In genomic region chr2:84963692-84964405, GRCh38 we compare ENCODE assay signal across 1 cellular context.
A peak's percentile ranks its signal among the peaks of the same experiment; 100 is the strongest.
TF ChIP-seq lines count a peak whose summit lies in the region.

No MANE protein-coding gene starts in this region.

TF ChIP-seq in HepG2, 621 proteins besides CTCF, POLR2A, EP300 and RAD21 (continued from another document and continues in another):
- TF ChIP-seq TFDP1 (CRISPR knock-in tag; IDR thresholded peaks at IDR 0.05; ENCODE audit: borderline replicate concordance) (peak; percentile 85; the same call in 1 of the 2 replicates), HNF4G (IDR thresholded peaks at IDR 0.05; ENCODE audit: borderline replicate concordance, low read depth, low read length) (peak; percentile 82), HNF4G (CRISPR knock-in tag; IDR thresholded peaks at IDR 0.05; ENCODE audit: borderline replicate concordance, low read depth) (peak; percentile 87), NFATC3 (CRISPR knock-in tag; IDR thresholded peaks at IDR 0.05) (no peak), HDAC6 (IDR thresholded peaks at IDR 0.05; ENCODE audit: low read depth, low read length) (no peak), ZBTB40 (IDR thresholded peaks at IDR 0.05) (no peak; the same call in 1 of the 2 replicates), ZBTB40 (CRISPR knock-in tag; IDR thresholded peaks at IDR 0.05) (no peak; the same call in 1 of the 2 replicates), SP4 (CRISPR knock-in tag; IDR thresholded peaks at IDR 0.05) (peak; percentile 65; the same call in 1 of the 2 replicates), DR1 (CRISPR knock-in tag; IDR thresholded peaks at IDR 0.05) (no peak), ELF3 (CRISPR knock-in tag; IDR thresholded peaks at IDR 0.05) (peak; percentile 96), ZFP62 (CRISPR knock-in tag; IDR thresholded peaks at IDR 0.05) (no peak), ZNF549 (CRISPR knock-in tag; IDR thresholded peaks at IDR 0.05) (no peak), NONO (IDR thresholded peaks at IDR 0.05) (no peak), NONO (CRISPR knock-in tag; conservative IDR thresholded peaks at IDR 0.05) (peak; percentile 58; the same call in 1 of the 2 replicates), RBM22 (optimal IDR thresholded peaks at IDR 0.05; ENCODE audit: low read length) (peak; percentile 61), ZNF367 (CRISPR knock-in tag; IDR thresholded peaks at IDR 0.05; ENCODE audit: borderline replicate concordance) (no peak), GRHL1 (CRISPR knock-in tag; conservative IDR thresholded peaks at IDR 0.05) (no peak), GTF3A (CRISPR knock-in tag; conservative IDR thresholded peaks at IDR 0.05) (no peak), HMGXB3 (CRISPR knock-in tag; IDR thresholded peaks at IDR 0.05; ENCODE audit: borderline replicate concordance) (0 out of 2 replicates have a peak, but pooled peaks have one; percentile 66), ZNF546 (CRISPR knock-in tag; conservative IDR thresholded peaks at IDR 0.05) (no peak), ZNF235 (CRISPR knock-in tag; IDR thresholded peaks at IDR 0.05; ENCODE audit: borderline replicate concordance) (0 out of 2 replicates have a peak, but pooled peaks have one; percentile 48), SIX1 (CRISPR knock-in tag; IDR thresholded peaks at IDR 0.05; ENCODE audit: borderline replicate concordance) (no peak; the same call in 1 of the 2 replicates), RNF2 (conservative IDR thresholded peaks at IDR 0.05; ENCODE audit: low read depth) (no peak), ZNF329 (CRISPR knock-in tag; IDR thresholded peaks at IDR 0.05; ENCODE audit: low read depth) (no peak), ZNF773 (CRISPR knock-in tag; IDR thresholded peaks at IDR 0.05; ENCODE audit: borderline replicate concordance) (no peak), ELF1 (CRISPR knock-in tag; IDR thresholded peaks at IDR 0.05) (peak; percentile 71), BHLHE40 (IDR thresholded peaks at IDR 0.05; ENCODE audit: low read length) (peak; percentile 97), RBFOX2 (IDR thresholded peaks at IDR 0.05; ENCODE audit: low read depth, low read length) (0 out of 2 replicates have a peak, but pooled peaks have one; percentile 32), POGK (CRISPR knock-in tag; conservative IDR thresholded peaks at IDR 0.05) (peak; percentile 40; the same call in 1 of the 2 replicates), YY1 (IDR thresholded peaks at IDR 0.05; ENCODE audit: insufficient read depth, insufficient replicate concordance, low read depth, low read length) (no peak), TEAD3 (CRISPR knock-in tag; optimal IDR thresholded peaks at IDR 0.05; ENCODE audit: borderline replicate concordance) (peak; percentile 89), THAP11 (CRISPR knock-in tag; IDR thresholded peaks at IDR 0.05) (peak; percentile 72), DNMT1 (CRISPR knock-in tag; IDR thresholded peaks at IDR 0.05) (peak; percentile 71; the same call in 1 of the 2 replicates), ZNF878 (CRISPR knock-in tag; IDR thresholded peaks at IDR 0.05) (peak; percentile 81; the same call in 1 of the 2 replicates), IRF1 (CRISPR knock-in tag; IDR thresholded peaks at IDR 0.05; ENCODE audit: low read depth) (peak; percentile 80; the same call in 1 of the 2 replicates)
- TF ChIP-seq, protein P1, sequence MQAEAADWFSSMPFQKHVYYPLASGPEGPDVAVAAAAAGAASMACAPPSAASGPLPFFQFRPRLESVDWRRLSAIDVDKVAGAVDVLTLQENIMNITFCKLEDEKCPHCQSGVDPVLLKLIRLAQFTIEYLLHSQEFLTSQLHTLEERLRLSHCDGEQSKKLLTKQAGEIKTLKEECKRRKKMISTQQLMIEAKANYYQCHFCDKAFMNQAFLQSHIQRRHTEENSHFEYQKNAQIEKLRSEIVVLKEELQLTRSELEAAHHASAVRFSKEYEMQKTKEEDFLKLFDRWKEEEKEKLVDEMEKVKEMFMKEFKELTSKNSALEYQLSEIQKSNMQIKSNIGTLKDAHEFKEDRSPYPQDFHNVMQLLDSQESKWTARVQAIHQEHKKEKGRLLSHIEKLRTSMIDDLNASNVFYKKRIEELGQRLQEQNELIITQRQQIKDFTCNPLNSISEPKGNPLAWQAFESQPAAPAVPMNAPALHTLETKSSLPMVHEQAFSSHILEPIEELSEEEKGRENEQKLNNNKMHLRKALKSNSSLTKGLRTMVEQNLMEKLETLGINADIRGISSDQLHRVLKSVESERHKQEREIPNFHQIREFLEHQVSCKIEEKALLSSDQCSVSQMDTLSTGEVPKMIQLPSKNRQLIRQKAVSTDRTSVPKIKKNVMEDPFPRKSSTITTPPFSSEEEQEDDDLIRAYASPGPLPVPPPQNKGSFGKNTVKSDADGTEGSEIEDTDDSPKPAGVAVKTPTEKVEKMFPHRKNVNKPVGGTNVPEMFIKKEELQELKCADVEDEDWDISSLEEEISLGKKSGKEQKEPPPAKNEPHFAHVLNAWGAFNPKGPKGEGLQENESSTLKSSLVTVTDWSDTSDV (CRISPR knock-in tag; IDR thresholded peaks at IDR 0.05), result no peak
